ENCODE assay signal across 8 cellular contexts in the genomic region with DNA sequence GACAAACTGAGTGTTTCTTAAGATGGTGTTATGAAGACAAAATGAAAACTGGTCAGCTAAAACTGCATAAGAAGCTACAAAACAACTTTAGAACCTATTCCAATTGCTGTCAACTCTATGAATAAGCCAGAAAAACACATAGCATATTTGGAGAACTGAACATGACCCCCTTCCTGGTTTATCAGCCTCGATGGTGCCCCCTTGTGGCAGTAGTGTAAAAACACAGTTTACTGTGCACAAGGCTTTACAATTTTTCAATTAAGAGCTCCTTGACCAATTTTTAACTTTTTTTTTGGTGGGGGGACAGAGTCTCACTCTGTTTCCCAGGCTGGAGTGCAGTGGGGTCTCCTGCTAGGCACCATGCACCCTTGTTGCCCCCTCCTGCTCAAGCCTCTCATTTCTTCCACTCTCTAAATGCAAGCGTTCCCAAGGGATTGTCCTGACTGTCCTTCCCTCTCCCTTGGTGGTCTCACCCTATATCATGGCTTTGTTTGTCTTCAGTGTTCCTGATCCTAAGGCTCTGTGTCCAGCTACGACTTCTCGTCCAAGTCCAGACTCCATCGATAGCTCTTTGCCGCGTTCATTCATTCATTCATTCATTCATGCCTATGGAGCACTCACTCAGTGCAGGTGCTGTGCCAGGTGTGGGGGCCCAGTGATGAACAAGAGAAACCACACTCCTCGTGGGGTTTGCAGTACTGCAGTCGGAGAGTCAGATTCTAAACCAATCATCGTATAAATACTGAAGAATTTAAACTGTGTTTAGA. TPM values are rescaled to one million over a fixed set of nuclear protein-coding genes. Genes with fewer than 3 reads are reported as not detected.
DNase-seq lines count a peak whose midpoint lies in the region; ATAC-seq, FAIRE-seq and TF ChIP-seq lines count a peak whose summit lies in the region.

No MANE protein-coding gene starts in this region.

- H3K36me3 ChIP-seq in Karpas-422 (ENCODE audit: insufficient read depth, low read length) (peaks cover 17% of the 10 kb centered on the region), pancreas (peaks cover 7 to 25% (median 22%) of the 10 kb centered on the region in 3 donors), upper lobe of right lung (peaks cover 43% of the 10 kb centered on the region)

- no peaks in the 10 kb centered on the region for H3K27me3 ChIP-seq in Karpas-422 (ENCODE audit: low read length)
- no peaks in the 10 kb centered on the region for H3K27me3 ChIP-seq in pancreas
- H3K27me3 ChIP-seq in upper lobe of right lung, result no peaks in the 10 kb centered on the region

- intact Hi-C loops in Calu3 (cut with micrococcal nuclease; ENCODE audit: unreplicated experiment), result no loop called here
- intact Hi-C loops in pancreas (cut with DNase I), result no loop called here
- intact Hi-C loops in upper lobe of right lung (cut with DNase I), result no loop called here

- BruUV-seq in Calu3 (replicated peaks; lab: Mats Ljungman, UMichigan), result no TSS peak

- DNase-seq in Calu3, result peak; percentile 84
- peak; percentile 93 for DNase-seq in Karpas-422
- DNase-seq in RPMI7951 (ENCODE audit: low read depth), result peak; percentile 65
- DNase-seq in activated T-cell treated with anti-CD3 and anti-CD28 coated beads, Interleukin-2, amount 50 U/mL, for 4 hours, result peak; percentile 73
- peak; percentile 85 for DNase-seq in fibroblast of mammary gland (ENCODE audit: low read depth)
- peak in 5 of 6 donors; percentile 54 to 71 (median 67) for DNase-seq in pancreas
- DNase-seq in upper lobe of right lung, result no peak

- H3K9ac ChIP-seq in Karpas-422 (ENCODE audit: low read length), result no peak overlapping the region

- H3K4me1 ChIP-seq in Karpas-422 (ENCODE audit: low read length), result no peaks in the 10 kb centered on the region
- H3K4me1 ChIP-seq in pancreas, result peaks cover 14 to 17% (median 17%) of the 10 kb centered on the region in 3 donors
- peaks cover 20% of the 10 kb centered on the region for H3K4me1 ChIP-seq in upper lobe of right lung

- H3K9me2 ChIP-seq in Karpas-422 (replicated peaks; ENCODE audit: insufficient read depth, low read length), result no peaks in the 10 kb centered on the region

- H3K4me3 Mint-ChIP-seq in Calu3 (ENCODE audit: low read depth, unreplicated experiment), result no peak overlapping the region
- H3K4me3 Mint-ChIP-seq in activated T-cell treated with anti-CD3 and anti-CD28 coated beads, Interleukin-2, amount 50 U/mL, for 4 hours, result peak overlapping the region; percentile 17

- H2AFZ ChIP-seq in Karpas-422 (ENCODE audit: low read length), result no peak overlapping the region

- 39 to 42% methylated on average over 10 of the region's 10 CpGs for WGBS in pancreas, 2 donors

- no peaks in the 10 kb centered on the region for H3K9me3 ChIP-seq in Karpas-422 (ENCODE audit: low read length)
- no peaks in the 10 kb centered on the region for H3K9me3 ChIP-seq in pancreas
- H3K9me3 ChIP-seq in upper lobe of right lung, result no peaks in the 10 kb centered on the region

- CTCF ChIA-PET in Calu3 (lab: Charles Lee), result interaction anchor here (0.6 to 2.2 kb wide), 24 partner anchors 8 to 1071 kb away, joined by 3 to 24 read pairs (median 4); a partner anchor contains a TSS

- H3K27ac Mint-ChIP-seq in Calu3 (ENCODE audit: unreplicated experiment), result peak overlapping the region; percentile 59

- H3K4me1 Mint-ChIP-seq in Calu3 (ENCODE audit: low read depth, unreplicated experiment), result peaks cover 34% of the 10 kb centered on the region
- H3K4me1 Mint-ChIP-seq in activated T-cell treated with anti-CD3 and anti-CD28 coated beads, Interleukin-2, amount 50 U/mL, for 4 hours (ENCODE audit: low read depth), result peaks cover 28% of the 10 kb centered on the region

- H3K4me3 ChIP-seq in Karpas-422 (ENCODE audit: low read length) (no peak overlapping the region), fibroblast of mammary gland (ENCODE audit: control insufficient read depth, low read depth, low read length) (no peak overlapping the region), pancreas (no peak overlapping the region), upper lobe of right lung (no peak overlapping the region)

- TF ChIP-seq CTCF in Calu3 (IDR thresholded peaks at IDR 0.05; ENCODE audit: unreplicated experiment), result peak; percentile 86
- peak; percentile 88 for TF ChIP-seq CTCF in fibroblast of mammary gland (conservative IDR thresholded peaks at IDR 0.05; ENCODE audit: control insufficient read depth, insufficient read depth, low read depth, low read length)
- peak; percentile 76 to 88 (median 80) for TF ChIP-seq CTCF in pancreas (IDR thresholded peaks at IDR 0.05)
- TF ChIP-seq CTCF in upper lobe of right lung (IDR thresholded peaks at IDR 0.05), result peak; percentile 87

- H3K9me3 Mint-ChIP-seq in Calu3 (ENCODE audit: low read depth, unreplicated experiment), result no peaks in the 10 kb centered on the region
- H3K9me3 Mint-ChIP-seq in activated T-cell treated with anti-CD3 and anti-CD28 coated beads, Interleukin-2, amount 50 U/mL, for 4 hours, result no peaks in the 10 kb centered on the region

- H3K27ac ChIP-seq in Karpas-422 (ENCODE audit: low read length), result no peak overlapping the region
- no peak overlapping the region for H3K27ac ChIP-seq in pancreas
- H3K27ac ChIP-seq in upper lobe of right lung, result no peak overlapping the region

- peaks cover 11% of the 10 kb centered on the region for H4K20me1 ChIP-seq in Karpas-422 (ENCODE audit: insufficient read depth, low read depth, low read length)

- H3K4me2 ChIP-seq in Karpas-422 (ENCODE audit: low read depth, low read length, poor library complexity, severe bottlenecking), result no peak overlapping the region

- no peaks in the 10 kb centered on the region for H3K79me2 ChIP-seq in Karpas-422 (ENCODE audit: low read length)

- FAIRE-seq in pancreas (lab: Jason Lieb, UNC), result no peak

- H3K27me3 Mint-ChIP-seq in Calu3 (ENCODE audit: unreplicated experiment), result no peaks in the 10 kb centered on the region
- H3K27me3 Mint-ChIP-seq in activated T-cell treated with anti-CD3 and anti-CD28 coated beads, Interleukin-2, amount 50 U/mL, for 4 hours (ENCODE audit: low read depth), result no peaks in the 10 kb centered on the region

- peaks cover 61% of the 10 kb centered on the region for H3K36me3 Mint-ChIP-seq in Calu3 (ENCODE audit: insufficient read depth, unreplicated experiment)
- H3K36me3 Mint-ChIP-seq in activated T-cell treated with anti-CD3 and anti-CD28 coated beads, Interleukin-2, amount 50 U/mL, for 4 hours (ENCODE audit: insufficient read depth), result peaks cover 24% of the 10 kb centered on the region

- ATAC-seq in activated T-cell treated with anti-CD3 and anti-CD28 coated beads, Interleukin-2, amount 50 U/mL, for 4 hours, result peak; percentile 39 to 45
- ATAC-seq in pancreas, result peak; percentile 37 to 71 (median 62)
- peak; percentile 78 for ATAC-seq in upper lobe of right lung
- no peak for ATAC-seq in HG03565 (IDR thresholded peaks at IDR 0.05; ENCODE audit: unreplicated experiment)

RNA-seq across cellular contexts. Expression of a gene that starts 7.5 kb away (rescaled TPM):
- total RNA-seq in Calu3 (2022), result 807 and 937 TPM in 2 replicates
- total RNA-seq in Karpas-422 (2014; rRNA removed; shearing (Covaris generic); ENCODE audit: low replicate concordance), result 101 and 172 TPM in 2 replicates
- 43.2 and 47.6 TPM in 2 replicates for total RNA-seq in RPMI7951 (2014; rRNA removed; shearing (Covaris generic))
- 1,000 to 10,000 TPM; 1,373 to 1,742 (median 1,506) TPM for total RNA-seq in activated T-cell treated with anti-CD3 and anti-CD28 coated beads, Interleukin-2, amount 50 U/mL, for 4 hours
- total RNA-seq in pancreas, result 100 to 1,000 TPM; 421 to 934 (median 592) TPM
- polyA plus RNA-seq in pancreas, result 100 to 1,000 TPM; 316 to 590 TPM
- 974 TPM for total RNA-seq in upper lobe of right lung

RNA-seq across cellular contexts. Expression of a gene that starts 16.0 kb away (rescaled TPM):
- not detected in 2 replicates for total RNA-seq in Calu3 (2022)
- total RNA-seq in Karpas-422 (2014; rRNA removed; shearing (Covaris generic); ENCODE audit: low replicate concordance), result not detected in 2 replicates
- not detected in 2 replicates for total RNA-seq in RPMI7951 (2014; rRNA removed; shearing (Covaris generic))
- not detected for total RNA-seq in activated T-cell treated with anti-CD3 and anti-CD28 coated beads, Interleukin-2, amount 50 U/mL, for 4 hours
- total RNA-seq in pancreas, result not detected
- polyA plus RNA-seq in pancreas, result not detected
- not detected for total RNA-seq in upper lobe of right lung

RNA-seq across cellular contexts. Expression of a gene that starts 38.3 kb away (rescaled TPM):
- total RNA-seq in Calu3 (2022), result 0.86 and 1.2 TPM in 2 replicates
- total RNA-seq in Karpas-422 (2014; rRNA removed; shearing (Covaris generic); ENCODE audit: low replicate concordance), result 0.04 and 0.48 TPM in 2 replicates
- not detected in 2 replicates for total RNA-seq in RPMI7951 (2014; rRNA removed; shearing (Covaris generic))
- under 1 TPM in 1 of 3 donors, not detected in 2; 0.18 TPM for total RNA-seq in activated T-cell treated with anti-CD3 and anti-CD28 coated beads, Interleukin-2, amount 50 U/mL, for 4 hours
- 1 to 10 TPM in 3 of 6 donors, under 1 TPM in 3; 0.13 to 1.6 (median 0.84) TPM for total RNA-seq in pancreas
- 1 to 10 TPM; 2.6 to 4.2 TPM for polyA plus RNA-seq in pancreas
- 0.58 TPM for total RNA-seq in upper lobe of right lung
